27 cellular contexts compared by ENCODE assay signal in genomic region chr19:44092108-44092507, GRCh38.
"Had no signal": no experiment of that assay in that cellular context is flagged by ENCODE, and none has a peak within 500 bp of the region (broad histone marks: within the 10 kb centered on the region; RNA-seq: fewer than 3 reads in every experiment).

No MANE protein-coding gene starts in this region.

- H3K9me3 ChIP-seq: pancreas, sigmoid colon, stomach, thoracic aorta, thyroid gland, upper lobe of right lung, uterus had no signal

- ATAC-seq: naive thymus-derived CD8-positive, alpha-beta T cell; natural killer cell treated with Interleukin-12 subunit alpha and Interleukin-12 subunit beta and Interleukin-15 and Interleukin-18, amount 100 ng/mL, for 72 hours; pancreas; psoas muscle; right cardiac atrium; right lobe of liver; stimulated activated effector memory CD8-positive, alpha-beta T cell treated with anti-CD3 and anti-CD28 coated beads, Interleukin-12 subunit alpha, Interleukin-12 subunit beta, amount 100 ng/mL, for 72 hours; stimulated activated naive B cell treated with anti-CD40 and anti-IgM and Interleukin-4, amounts not matched to agents 10 μg/mL and 1 μg/mL and 100 μg/mL, for 72 hours; upper lobe of right lung had no signal

- H3K4me3 Mint-ChIP-seq: neural progenitor cell; stimulated activated naive B cell treated with anti-CD40 and anti-IgM and Interleukin-4, amounts not matched to agents 10 μg/mL and 1 μg/mL and 100 μg/mL, for 72 hours; stimulated activated naive CD8-positive, alpha-beta T cell treated with anti-CD3 and anti-CD28 coated beads, Interleukin-15, Interleukin-2, amounts not matched to agents 100 ng/mL and 50 ng/mL, for 24 hours had no signal

- H3K27me3 Mint-ChIP-seq: naive B cell; naive thymus-derived CD8-positive, alpha-beta T cell; natural killer cell treated with Interleukin-12 subunit alpha and Interleukin-12 subunit beta and Interleukin-15 and Interleukin-18, amount 100 ng/mL, for 72 hours; stimulated activated naive B cell treated with anti-CD40 and anti-IgM and Interleukin-4, amounts not matched to agents 10 μg/mL and 1 μg/mL and 100 μg/mL, for 72 hours; stimulated activated naive CD8-positive, alpha-beta T cell treated with anti-CD3 and anti-CD28 coated beads, Interleukin-15, Interleukin-2, amounts not matched to agents 100 ng/mL and 50 ng/mL, for 24 hours; type B pancreatic cell had no signal

- DNase-seq: naive B cell; naive thymus-derived CD8-positive, alpha-beta T cell; nephron progenitor cell; occipital lobe; pancreas; psoas muscle; right cardiac atrium; right lobe of liver; sigmoid colon; small intestine; stimulated activated CD4-positive, alpha-beta T cell treated with anti-CD3 and anti-CD28 coated beads, Interleukin-15, amount 100 ng/mL, for 24 hours; stimulated activated CD4-positive, alpha-beta T cell treated with anti-CD3 and anti-CD28 coated beads, Interleukin-2, amount 100 ng/mL, for 24 hours; stimulated activated CD4-positive, alpha-beta T cell treated with anti-CD3 and anti-CD28 coated beads, Interleukin-2, amount 100 ng/mL, for 48 hours; stimulated activated CD4-positive, alpha-beta T cell treated with anti-CD3 and anti-CD28 coated beads, Interleukin-4, amount 100 ng/mL, for 24 hours; stimulated activated naive B cell treated with anti-CD40 and anti-IgM and Interleukin-4, amounts not matched to agents 10 μg/mL and 1 μg/mL and 100 μg/mL, for 72 hours; stimulated activated naive CD4-positive, alpha-beta T cell treated with Interleukin-2 at 50 U/mL for 16 hours; stomach; thyroid gland; upper lobe of right lung; uterus had no signal

- H3K27ac ChIP-seq: neural progenitor cell, pancreas, psoas muscle, right lobe of liver, sigmoid colon, stomach, thoracic aorta, thyroid gland, tibial nerve, upper lobe of right lung, uterus had no signal

- H3K27me3 ChIP-seq: neural progenitor cell, pancreas, right lobe of liver, sigmoid colon, stomach, thyroid gland, tibial nerve, upper lobe of right lung, uterus had no signal

- H3K4me1 ChIP-seq: psoas muscle, uterus had no signal

- H3K27ac Mint-ChIP-seq: natural killer cell treated with Interleukin-12 subunit alpha and Interleukin-12 subunit beta and Interleukin-15 and Interleukin-18, amount 100 ng/mL, for 72 hours; nephron progenitor cell; neural progenitor cell; stimulated activated effector memory CD8-positive, alpha-beta T cell treated with anti-CD3 and anti-CD28 coated beads, Interleukin-12 subunit alpha, Interleukin-12 subunit beta, amount 100 ng/mL, for 72 hours; stimulated activated naive B cell treated with anti-CD40 and anti-IgM and Interleukin-4, amounts not matched to agents 10 μg/mL and 1 μg/mL and 100 μg/mL, for 72 hours; stimulated activated naive CD8-positive, alpha-beta T cell treated with anti-CD3 and anti-CD28 coated beads, Interleukin-15, Interleukin-2, amounts not matched to agents 100 ng/mL and 50 ng/mL, for 24 hours; type B pancreatic cell had no signal

- H3K9me3 Mint-ChIP-seq: naive B cell; natural killer cell treated with Interleukin-12 subunit alpha and Interleukin-12 subunit beta and Interleukin-15 and Interleukin-18, amount 100 ng/mL, for 72 hours; neural progenitor cell; stimulated activated effector memory CD8-positive, alpha-beta T cell treated with anti-CD3 and anti-CD28 coated beads, Interleukin-12 subunit alpha, Interleukin-12 subunit beta, amount 100 ng/mL, for 72 hours; stimulated activated naive B cell treated with anti-CD40 and anti-IgM and Interleukin-4, amounts not matched to agents 10 μg/mL and 1 μg/mL and 100 μg/mL, for 72 hours; type B pancreatic cell had no signal

- H3K4me3 ChIP-seq: neural progenitor cell, pancreas, psoas muscle, right lobe of liver, sigmoid colon, stomach, thoracic aorta, thyroid gland, tibial nerve, upper lobe of right lung, uterus had no signal

- H3K36me3 ChIP-seq: neural progenitor cell, right lobe of liver, thyroid gland, uterus had no signal
